Comparison of ENCODE assay signal across 13 cellular contexts in the genomic region with DNA sequence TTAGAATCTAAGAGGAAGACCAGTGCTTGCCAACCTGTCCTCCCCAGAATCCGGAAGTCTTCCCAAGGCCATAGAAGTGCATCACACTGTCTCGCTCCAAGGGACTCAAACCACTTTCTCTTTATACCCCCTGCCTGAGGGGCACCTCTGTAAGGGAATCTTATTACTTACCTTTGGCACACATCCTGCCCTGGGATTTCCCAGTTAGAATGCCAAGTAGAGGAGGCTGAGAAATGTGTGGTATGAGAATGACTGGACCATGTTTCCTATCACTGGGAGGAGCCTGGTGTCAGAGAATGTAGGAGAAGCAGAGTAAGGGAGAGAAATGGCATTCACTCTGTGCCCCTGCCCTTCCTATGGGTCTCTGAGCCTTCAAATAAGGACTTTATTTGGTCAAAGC.
DNase-seq lines count a peak whose midpoint lies in the region; ATAC-seq and TF ChIP-seq lines count a peak whose summit lies in the region.
"Had no signal": no experiment of that assay in that cellular context is flagged by ENCODE, and none has a peak within 500 bp of the region (broad histone marks: within the 10 kb centered on the region; RNA-seq: fewer than 3 reads in every experiment).

No MANE protein-coding gene starts in this region.

- no peak overlapping the region for H3K4me3 ChIP-seq in PC-3 (ENCODE audit: low read length)
- H3K4me3 ChIP-seq: GM23338, psoas muscle had no signal

- H3K4me1 ChIP-seq in PC-3 (ENCODE audit: insufficient read depth, low read length) = peaks cover 21% of the 10 kb centered on the region

- no peak for TF ChIP-seq CTCF in PC-3 (conservative IDR thresholded peaks at IDR 0.05; ENCODE audit: low read depth, low read length)

- H3K27ac ChIP-seq in PC-3 (ENCODE audit: low read length) = peak overlapping the region; percentile 49
- H3K27ac ChIP-seq: psoas muscle had no signal

- 0 out of 2 replicates have a peak, but pooled peaks cover 3% of the 10 kb centered on the region for H3K79me2 ChIP-seq in PC-3 (ENCODE audit: low read length)

- no peaks in the 10 kb centered on the region for H4K20me1 ChIP-seq in PC-3 (ENCODE audit: low read length)

- H2AFZ ChIP-seq in PC-3 (ENCODE audit: low read length) = no peak overlapping the region
- H2AFZ ChIP-seq: GM23338 had no signal

- H3K27me3 ChIP-seq in PC-3 (ENCODE audit: low read length) = no peaks in the 10 kb centered on the region

- CTCF ChIA-PET in PC-3 (lab: Charles Lee) = no interaction called here

- no peak overlapping the region; the same call in 1 of the 2 replicates for H3K9ac ChIP-seq in PC-3 (ENCODE audit: low read length)

- DNase-seq in Daoy (ENCODE audit: low read depth) (peak; percentile 91), PC-3 (peak; percentile 71), dermis blood vessel endothelial cell (peak; percentile 36), myocyte (ENCODE audit: low read depth) (peak; percentile 44), SHP77 (lab: John Stamatoyannopoulos, UW) (no peak), inferior parietal cortex (ENCODE audit: extremely low spot score) (no peak), head of caudate nucleus (no peak)
- DNase-seq: CD8-positive, alpha-beta T cell; effector CD4-positive, alpha-beta T cell; kidney; psoas muscle had no signal

- H3K4me2 ChIP-seq in PC-3 (ENCODE audit: low read length) = peak overlapping the region; percentile 41; the same call in 1 of the 2 replicates
- H3K4me2 ChIP-seq: GM23338 had no signal

- no peaks in the 10 kb centered on the region for H3K9me3 ChIP-seq in PC-3 (ENCODE audit: low read length)
- H3K9me3 ChIP-seq: psoas muscle had no signal

- H3K36me3 ChIP-seq in PC-3 (ENCODE audit: low read depth, low read length) = no peaks in the 10 kb centered on the region

- H3F3A ChIP-seq in PC-3 (ENCODE audit: low read length, unreplicated experiment) = no peaks in the 10 kb centered on the region

- no TSS peak for BruUV-seq in PC-3 (replicated peaks; lab: Mats Ljungman, UMichigan)

- POLR2A ChIA-PET in PC-3 (lab: Charles Lee; ENCODE audit: unreplicated experiment) = no interaction called here

- H3K9me2 ChIP-seq in PC-3 (replicated peaks; ENCODE audit: low read length) = no peaks in the 10 kb centered on the region

- ATAC-seq in PC-3 (no peak), GM21515 (IDR thresholded peaks at IDR 0.05; ENCODE audit: unreplicated experiment) (no peak)
- ATAC-seq: CD8-positive, alpha-beta T cell; GM23338 had no signal

- intact Hi-C loops in PC-3 (cut with micrococcal nuclease) (no loop called here), head of caudate nucleus (cut with DNase I) (no loop called here)

Comparison
In these comparisons a context has a peak if more than half of its experiments do, and no peak if none do; other contexts are left out.
1. DNase-seq: peak in Daoy (single experiment), PC-3 (single experiment), dermis blood vessel endothelial cell (single experiment) and myocyte (single experiment); none in SHP77 (0 of 2), inferior parietal cortex (single experiment) and head of caudate nucleus (0 of 42).